ENCODE assay signal across 14 cellular contexts in genomic region chr2:238424313-238424700, GRCh38. TPM values are rescaled to one million over a fixed set of nuclear protein-coding genes. Genes with fewer than 3 reads are reported as not detected.
DNase-seq lines count a peak whose midpoint lies in the region; ATAC-seq and TF ChIP-seq lines count a peak whose summit lies in the region.
"Had no signal": no experiment of that assay in that cellular context is flagged by ENCODE, and none has a peak within 500 bp of the region (broad histone marks: within the 10 kb centered on the region; RNA-seq: fewer than 3 reads in every experiment).

No MANE protein-coding gene starts in this region.

- peaks cover 29% of the 10 kb centered on the region for H3K4me1 Mint-ChIP-seq in activated naive CD4-positive, alpha-beta T cell treated with anti-CD3 and anti-CD28 coated beads, Interleukin-2, amount 10 ng/mL, durations not matched to agents 7 days and 5 days
- peaks cover 25% of the 10 kb centered on the region for H3K4me1 Mint-ChIP-seq in activated B cell treated with CpG ODN at 0.5 μM for 24 hours

- no peaks in the 10 kb centered on the region for H3K27me3 ChIP-seq in stomach
- H3K27me3 ChIP-seq: pancreas had no signal

- no peak overlapping the region for H3K27ac ChIP-seq in stomach
- H3K27ac ChIP-seq: pancreas, SK-N-MC had no signal

- TF ChIP-seq EP300 in stomach (IDR thresholded peaks at IDR 0.05): no peak

- H3K9me3 ChIP-seq in stomach: no peaks in the 10 kb centered on the region
- H3K9me3 ChIP-seq: pancreas had no signal

- peaks cover 19 to 40% (median 33%) of the 10 kb centered on the region in 4 donors for H3K4me1 ChIP-seq in stomach

- no peaks in the 10 kb centered on the region for H3K36me3 ChIP-seq in stomach
- H3K36me3 ChIP-seq: pancreas had no signal

- TF ChIP-seq CTCF in activated B cell treated with CpG ODN at 0.5 μM for 24 hours (IDR thresholded peaks at IDR 0.05) (no peak), fibroblast of mammary gland (conservative IDR thresholded peaks at IDR 0.05; ENCODE audit: control insufficient read depth, insufficient read depth, low read depth, low read length) (no peak), stomach (IDR thresholded peaks at IDR 0.05) (no peak), lower leg skin (IDR thresholded peaks at IDR 0.05) (no peak)

- peaks cover 13% of the 10 kb centered on the region for H3K36me3 Mint-ChIP-seq in activated naive CD4-positive, alpha-beta T cell treated with anti-CD3 and anti-CD28 coated beads, Interleukin-2, amount 10 ng/mL, durations not matched to agents 7 days and 5 days
- H3K36me3 Mint-ChIP-seq in activated B cell treated with CpG ODN at 0.5 μM for 24 hours (ENCODE audit: low read depth): peaks cover 8% of the 10 kb centered on the region

- H3K4me3 ChIP-seq in fibroblast of mammary gland (ENCODE audit: control insufficient read depth, low read depth, low read length) (no peak overlapping the region), stomach (no peak overlapping the region), lower leg skin (ENCODE audit: low read depth, poor library complexity, severe bottlenecking) (no peak overlapping the region)
- H3K4me3 ChIP-seq: pancreas, SK-N-MC had no signal

- intact Hi-C loops in activated B cell treated with CpG ODN at 0.5 μM for 24 hours (cut with micrococcal nuclease): loop anchor here (10.0 kb wide), 2 partner anchors 460 to 1340 kb away; partner anchors contain the start of genes COPS8 and UBE2F
- intact Hi-C loops in stomach (cut with DNase I; ENCODE audit: low total_unique reads): no loop called here
- intact Hi-C loops in lower leg skin (cut with DNase I; ENCODE audit: low total_unique reads): no loop called here

- peaks cover 6% of the 10 kb centered on the region for H3K27me3 Mint-ChIP-seq in activated naive CD4-positive, alpha-beta T cell treated with anti-CD3 and anti-CD28 coated beads, Interleukin-2, amount 10 ng/mL, durations not matched to agents 7 days and 5 days
- H3K27me3 Mint-ChIP-seq in activated B cell treated with CpG ODN at 0.5 μM for 24 hours: no peaks in the 10 kb centered on the region

- no peak for ATAC-seq in activated B cell treated with CpG ODN at 0.5 μM for 24 hours (ENCODE audit: low read depth)
- ATAC-seq: pancreas had no signal

- peak overlapping the region; percentile 48 for H3K4me3 Mint-ChIP-seq in activated naive CD4-positive, alpha-beta T cell treated with anti-CD3 and anti-CD28 coated beads, Interleukin-2, amount 10 ng/mL, durations not matched to agents 7 days and 5 days
- H3K4me3 Mint-ChIP-seq in activated B cell treated with CpG ODN at 0.5 μM for 24 hours: peak overlapping the region; percentile 68

- TF ChIP-seq POLR2A in stomach (IDR thresholded peaks at IDR 0.05) (no peak), lower leg skin (IDR thresholded peaks at IDR 0.05) (no peak)

- H3K27ac Mint-ChIP-seq in activated naive CD4-positive, alpha-beta T cell treated with anti-CD3 and anti-CD28 coated beads, Interleukin-2, amount 10 ng/mL, durations not matched to agents 7 days and 5 days: no peak overlapping the region
- H3K27ac Mint-ChIP-seq in activated B cell treated with CpG ODN at 0.5 μM for 24 hours: no peak overlapping the region

- no peak for DNase-seq in activated naive CD4-positive, alpha-beta T cell treated with anti-CD3 and anti-CD28 coated beads, Interleukin-2, amount 10 ng/mL, durations not matched to agents 7 days and 5 days
- no peak for DNase-seq in activated naive CD4-positive, alpha-beta T cell (lab: John Stamatoyannopoulos, UW)
- DNase-seq in activated B cell treated with CpG ODN at 0.5 μM for 24 hours (no peak), fibroblast of mammary gland (ENCODE audit: low read depth) (peak; percentile 90), stomach (peak; percentile 9), lower leg skin (ENCODE audit: low spot score in 2 of 2) (no peak), HuH-7 (ENCODE audit: low spot score) (no peak)
- no peak for DNase-seq in stimulated activated CD4-positive, alpha-beta T cell treated with anti-CD3 and anti-CD28 coated beads, Interleukin-4, amount 100 ng/mL, for 4 hours
- DNase-seq: ACHN, amygdala, H7, NCI-H1436 treated with DMSO at 0.1 percent for 48 hours, pancreas had no signal

- CTCF ChIA-PET in activated naive CD4-positive, alpha-beta T cell treated with anti-CD3 and anti-CD28 coated beads, Interleukin-2, amount 10 ng/mL, durations not matched to agents 7 days and 5 days (lab: Charles Lee): no interaction called here
- CTCF ChIA-PET in activated B cell treated with CpG ODN at 0.5 μM for 24 hours (lab: Charles Lee): no interaction called here

- POLR2A ChIA-PET in activated B cell treated with CpG ODN at 0.5 μM for 24 hours (lab: Charles Lee): no interaction called here

- 80 to 95% (median 89%) methylated on average over 3 of the region's 3 CpGs for WGBS in stomach, 5 donors
- WGBS in lower leg skin, 2 donors: 78 to 84% methylated on average over 3 of the region's 3 CpGs

- H3K9me3 Mint-ChIP-seq in activated naive CD4-positive, alpha-beta T cell treated with anti-CD3 and anti-CD28 coated beads, Interleukin-2, amount 10 ng/mL, durations not matched to agents 7 days and 5 days: no peaks in the 10 kb centered on the region
- no peaks in the 10 kb centered on the region for H3K9me3 Mint-ChIP-seq in activated B cell treated with CpG ODN at 0.5 μM for 24 hours

RNA-seq across cellular contexts. Expression of gene ASB1, which starts 2.4 kb away (rescaled TPM):
- total RNA-seq in activated B cell treated with CpG ODN at 0.5 μM for 24 hours (44.5 and 49.8 TPM in 2 replicates), stomach (10 to 100 TPM; 10.7 to 36.8 (median 20.6) TPM), lower leg skin (10 to 100 TPM; 16.6 to 32.9 (median 21.0) TPM)
- 10 to 100 TPM; 15.4 to 20.6 (median 16.5) TPM for polyA plus RNA-seq in stomach

Comparison
In these comparisons a context has a peak if more than half of its experiments do, and no peak if none do; other contexts are left out.
1. DNase-seq: peak in fibroblast of mammary gland (single experiment) and stomach (single experiment); none in activated naive CD4-positive, alpha-beta T cell treated with anti-CD3 and anti-CD28 coated beads, Interleukin-2, amount 10 ng/mL, durations not matched to agents 7 days and 5 days (single experiment), activated naive CD4-positive, alpha-beta T cell (0 of 4), activated B cell treated with CpG ODN at 0.5 μM for 24 hours (single experiment), stimulated activated CD4-positive, alpha-beta T cell treated with anti-CD3 and anti-CD28 coated beads, Interleukin-4, amount 100 ng/mL, for 4 hours (0 of 2), lower leg skin (0 of 2) and HuH-7 (single experiment).